Comparison of ENCODE assay signal across 8 cellular contexts in genomic region chr17:44198721-44199552, GRCh38. TPM values are rescaled to one million over a fixed set of nuclear protein-coding genes. Genes with fewer than 3 reads are reported as not detected.
DNase-seq lines count a peak whose midpoint lies in the region; ATAC-seq and TF ChIP-seq lines count a peak whose summit lies in the region.

No MANE protein-coding gene starts in this region.

- H4K20me1 ChIP-seq in Karpas-422 (ENCODE audit: insufficient read depth, low read depth, low read length): no peaks in the 10 kb centered on the region

- ATAC-seq in GM21737 (IDR thresholded peaks at IDR 0.05; ENCODE audit: unreplicated experiment): peak; percentile 21
- ATAC-seq in central memory CD8-positive, alpha-beta T cell (replicated peaks; ENCODE audit: extremely low read depth, poor library complexity, severe bottlenecking): peak; percentile 15

- no peak overlapping the region for H2AFZ ChIP-seq in Karpas-422 (ENCODE audit: low read length)

- peaks cover 50% of the 10 kb centered on the region for H3K4me1 Mint-ChIP-seq in central memory CD8-positive, alpha-beta T cell

- H3K9ac ChIP-seq in Karpas-422 (ENCODE audit: low read length): peak overlapping the region; percentile 99

- peaks cover 23% of the 10 kb centered on the region for H3K4me1 ChIP-seq in Karpas-422 (ENCODE audit: low read length)

- H3K9me2 ChIP-seq in Karpas-422 (replicated peaks; ENCODE audit: insufficient read depth, low read length): no peaks in the 10 kb centered on the region

- H3K36me3 ChIP-seq in Karpas-422 (ENCODE audit: insufficient read depth, low read length): no peaks in the 10 kb centered on the region; the same call in 1 of the 2 replicates
- peaks cover 8% of the 10 kb centered on the region for H3K36me3 ChIP-seq in kidney epithelial cell (ENCODE audit: control insufficient read depth, insufficient read depth, low read length)

- H3K79me2 ChIP-seq in Karpas-422 (ENCODE audit: low read length): peaks cover 23% of the 10 kb centered on the region

- peak overlapping the region; percentile 79 for H3K4me3 Mint-ChIP-seq in central memory CD8-positive, alpha-beta T cell

- no peaks in the 10 kb centered on the region for H3K9me3 Mint-ChIP-seq in central memory CD8-positive, alpha-beta T cell

- H3K27me3 Mint-ChIP-seq in central memory CD8-positive, alpha-beta T cell: no peaks in the 10 kb centered on the region

- DNase-seq in GDM1 (lab: John Stamatoyannopoulos, UW): peak; percentile 40
- DNase-seq in Karpas-422: peak; percentile 88
- no peak for DNase-seq in central memory CD8-positive, alpha-beta T cell (ENCODE audit: low spot score in 2 of 2)
- no peak for DNase-seq in kidney epithelial cell (ENCODE audit: low read depth)
- peak; percentile 39 for DNase-seq in stimulated activated CD4-positive, alpha-beta T cell treated with anti-CD3 and anti-CD28 coated beads, Interleukin-1b, Interleukin-23, amount 100 ng/mL, for 48 hours
- no peak for DNase-seq in OCI-M2 (lab: John Stamatoyannopoulos, UW; ENCODE audit: unreplicated experiment)

- peaks cover 25% of the 10 kb centered on the region for H3K36me3 Mint-ChIP-seq in central memory CD8-positive, alpha-beta T cell (ENCODE audit: insufficient read depth)

- no peaks in the 10 kb centered on the region for H3K27me3 ChIP-seq in Karpas-422 (ENCODE audit: low read length)
- no peaks in the 10 kb centered on the region for H3K27me3 ChIP-seq in kidney epithelial cell (ENCODE audit: control insufficient read depth, insufficient read depth, low read length)

- H3K4me3 ChIP-seq in Karpas-422 (ENCODE audit: low read length) (peak overlapping the region; percentile 98), WI38 (ENCODE audit: low read depth, low read length) (peak overlapping the region; percentile 86), kidney epithelial cell (ENCODE audit: low read depth, low read length) (peak overlapping the region; percentile 84)

- no peaks in the 10 kb centered on the region for H3K9me3 ChIP-seq in Karpas-422 (ENCODE audit: low read length)

- H3K27ac ChIP-seq in Karpas-422 (ENCODE audit: low read length): peak overlapping the region; percentile 93

- peak overlapping the region; percentile 70 for H3K27ac Mint-ChIP-seq in central memory CD8-positive, alpha-beta T cell (ENCODE audit: low read depth)

- no peak for TF ChIP-seq CTCF in WI38 (IDR thresholded peaks at IDR 0.05; ENCODE audit: low read depth, low read length)
- no peak for TF ChIP-seq CTCF in kidney epithelial cell (IDR thresholded peaks at IDR 0.05; ENCODE audit: insufficient read depth, low read length, poor library complexity, severe bottlenecking)

- H3K4me2 ChIP-seq in Karpas-422 (ENCODE audit: low read depth, low read length, poor library complexity, severe bottlenecking): peak overlapping the region; percentile 83

RNA-seq across cellular contexts. Expression of gene ATXN7L3, which starts 0.7 kb away (rescaled TPM):
- total RNA-seq in Karpas-422 (2014; rRNA removed; shearing (Covaris generic); ENCODE audit: low replicate concordance): 29.0 and 54.7 TPM in 2 replicates
- 50.8 and 65.9 TPM in 2 replicates for total RNA-seq in kidney epithelial cell

RNA-seq across cellular contexts. Expression of gene TMUB2, which starts 12.2 kb away (rescaled TPM):
- 29.3 and 36.5 TPM in 2 replicates for total RNA-seq in Karpas-422 (2014; rRNA removed; shearing (Covaris generic); ENCODE audit: low replicate concordance)
- 35.0 and 40.5 TPM in 2 replicates for total RNA-seq in kidney epithelial cell

RNA-seq across cellular contexts. Expression of gene UBTF, which starts 20.5 kb away (rescaled TPM):
- 57.8 and 150 TPM in 2 replicates for total RNA-seq in Karpas-422 (2014; rRNA removed; shearing (Covaris generic); ENCODE audit: low replicate concordance)
- total RNA-seq in kidney epithelial cell: 35.7 and 41.7 TPM in 2 replicates

RNA-seq across cellular contexts. Expression of gene ASB16, which starts 28.4 kb away (rescaled TPM):
- total RNA-seq in Karpas-422 (2014; rRNA removed; shearing (Covaris generic); ENCODE audit: low replicate concordance): not detected in 2 replicates
- total RNA-seq in kidney epithelial cell: not detected in 2 replicates

RNA-seq across cellular contexts. Expression of gene HROB, which starts 57.2 kb away (rescaled TPM):
- 3.7 and 4.6 TPM in 2 replicates for total RNA-seq in Karpas-422 (2014; rRNA removed; shearing (Covaris generic); ENCODE audit: low replicate concordance)
- 3.1 and 3.8 TPM in 2 replicates for total RNA-seq in kidney epithelial cell

Comparison
In these comparisons a context has a peak if more than half of its experiments do, and no peak if none do; other contexts are left out.
1. DNase-seq: peak in GDM1 (single experiment), Karpas-422 (single experiment) and stimulated activated CD4-positive, alpha-beta T cell treated with anti-CD3 and anti-CD28 coated beads, Interleukin-1b, Interleukin-23, amount 100 ng/mL, for 48 hours (single experiment); none in central memory CD8-positive, alpha-beta T cell (0 of 2), kidney epithelial cell (single experiment) and OCI-M2 (single experiment).
2. Peak in every context shown above with its lines, with median percentiles within 50 percentile points of each other: H3K4me3 ChIP-seq.